In the genomic region with DNA sequence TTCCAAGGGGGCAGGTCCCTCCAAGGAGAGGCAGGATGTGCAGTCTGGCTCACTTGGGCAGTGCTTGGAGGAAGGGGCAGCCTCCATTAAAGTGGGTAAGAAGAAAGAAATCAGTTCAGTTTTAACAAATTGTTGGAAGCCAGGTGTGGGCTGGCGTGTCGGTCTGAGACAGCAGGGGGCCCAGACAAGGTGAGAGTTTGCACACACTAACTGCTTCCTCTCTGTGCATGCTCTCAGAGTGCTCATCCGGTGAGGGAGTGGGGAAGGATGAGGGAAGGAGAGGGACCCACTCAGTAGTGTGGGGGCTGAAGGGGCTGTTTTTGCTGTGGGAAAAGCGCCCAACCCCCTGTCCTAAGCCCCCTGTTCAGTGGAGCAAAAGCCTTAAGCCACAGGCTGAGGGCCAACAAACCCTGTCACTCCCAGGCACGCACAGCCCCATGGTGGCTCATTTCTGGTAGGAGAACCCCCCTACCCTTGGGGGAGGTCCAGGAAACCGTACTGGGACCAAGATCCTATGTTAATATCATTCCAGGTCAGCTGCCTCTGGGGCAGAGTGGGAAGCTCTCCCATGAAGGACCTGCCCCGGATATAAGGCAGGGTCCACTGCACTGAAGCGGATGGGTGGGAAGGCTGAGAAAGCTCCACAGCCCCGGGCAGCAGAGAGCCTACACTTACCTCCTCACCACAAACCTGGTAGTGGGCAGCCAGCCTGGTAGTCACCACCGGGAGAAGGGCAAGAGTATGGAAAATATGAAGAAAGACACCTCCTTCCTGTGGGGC, we compare ENCODE assay signal across 15 cellular contexts. TPM values are rescaled to one million over a fixed set of nuclear protein-coding genes. Genes with fewer than 3 reads are reported as not detected.
DNase-seq lines count a peak whose midpoint lies in the region; ATAC-seq and TF ChIP-seq lines count a peak whose summit lies in the region.
"Had no signal": no experiment of that assay in that cellular context is flagged by ENCODE, and none has a peak within 500 bp of the region (broad histone marks: within the 10 kb centered on the region; RNA-seq: fewer than 3 reads in every experiment).

No MANE protein-coding gene starts in this region.

- TF ChIP-seq CTCF in GM12875 (IDR thresholded peaks at IDR 0.05; ENCODE audit: borderline replicate concordance, insufficient read depth, low read depth, low read length) (peak; percentile 19; the same call in 1 of the 2 replicates), gastrocnemius medialis (IDR thresholded peaks at IDR 0.05 in 4 of 5, conservative IDR thresholded peaks at IDR 0.05 in 1 of 5) (no peak)

- POLR2A ChIA-PET in activated CD8-positive, alpha-beta T cell treated with anti-CD3 and anti-CD28 coated beads, Interleukin-2, amount 10 ng/mL, durations not matched to agents 7 days and 5 days (lab: Charles Lee), result interaction anchor here (0.6 kb wide), 1 partner anchor 139 kb away, joined by 3 read pairs; no protein-coding TSS in a partner anchor

- no peak for ATAC-seq in activated CD8-positive, alpha-beta memory T cell treated with anti-CD3 and anti-CD28 coated beads, Interleukin-2, amount 10 ng/mL, durations not matched to agents 7 days and 5 days
- ATAC-seq in activated CD8-positive, alpha-beta T cell treated with anti-CD3 and anti-CD28 coated beads, Interleukin-2, amount 10 ng/mL, durations not matched to agents 7 days and 5 days, result peak; percentile 56
- ATAC-seq in gastrocnemius medialis, result no peak
- ATAC-seq: K562, PC-3 had no signal

- no peak overlapping the region for H3K27ac Mint-ChIP-seq in activated CD8-positive, alpha-beta memory T cell treated with anti-CD3 and anti-CD28 coated beads, Interleukin-2, amount 10 ng/mL, durations not matched to agents 7 days and 5 days
- H3K27ac Mint-ChIP-seq in activated CD8-positive, alpha-beta T cell treated with anti-CD3 and anti-CD28 coated beads, Interleukin-2, amount 10 ng/mL, durations not matched to agents 7 days and 5 days, result peak overlapping the region; percentile 28

- DNase-seq in activated CD8-positive, alpha-beta memory T cell treated with anti-CD3 and anti-CD28 coated beads for 24 hours, result peak; percentile 38
- DNase-seq in activated CD8-positive, alpha-beta memory T cell treated with anti-CD3 and anti-CD28 coated beads, Interleukin-2, amount 10 ng/mL, durations not matched to agents 7 days and 5 days, result no peak
- DNase-seq in activated CD8-positive, alpha-beta T cell treated with anti-CD3 and anti-CD28 coated beads, Interleukin-2, amount 10 ng/mL, durations not matched to agents 7 days and 5 days, result peak; percentile 29
- DNase-seq in mesenteric fat pad (ENCODE audit: low spot score) (peak; percentile 74), CD1c-positive myeloid dendritic cell (ENCODE audit: extremely low spot score) (no peak), gastrocnemius medialis (no peak)
- no peak for DNase-seq in activated CD4-positive, CD25-positive, alpha-beta regulatory T cell treated with anti-CD3 and anti-CD28 coated beads, Interleukin-2, amount 50 U/mL, for 72 hours
- DNase-seq: C1 segment of cervical spinal cord, EL, NCI-H1436 treated with DMSO at 0.1 percent for 48 hours, NCI-H2227 treated with DMSO at 0.1 percent for 48 hours, NCI-H526 treated with DMSO at 0.1 percent for 48 hours, PC-3 had no signal

- in situ Hi-C loops in gastrocnemius medialis (cut with MboI; ENCODE audit: low sequenced_read_pairs in 4 of 4), result no loop called here

- H3K27me3 ChIP-seq in gastrocnemius medialis, result no peaks in the 10 kb centered on the region

- H3K27me3 Mint-ChIP-seq in activated CD8-positive, alpha-beta memory T cell treated with anti-CD3 and anti-CD28 coated beads, Interleukin-2, amount 10 ng/mL, durations not matched to agents 7 days and 5 days, result no peaks in the 10 kb centered on the region
- peaks cover 3% of the 10 kb centered on the region for H3K27me3 Mint-ChIP-seq in activated CD8-positive, alpha-beta T cell treated with anti-CD3 and anti-CD28 coated beads, Interleukin-2, amount 10 ng/mL, durations not matched to agents 7 days and 5 days (ENCODE audit: low read depth)

- intact Hi-C loops in gastrocnemius medialis (cut with DNase I; ENCODE audit: low total_unique reads), result no loop called here

- no peak overlapping the region for H3K4me3 ChIP-seq in GM12875 (ENCODE audit: low read depth, low read length)
- no peak overlapping the region for H3K4me3 ChIP-seq in gastrocnemius medialis
- H3K4me3 ChIP-seq: K562 had no signal

- peaks cover 17 to 22% of the 10 kb centered on the region in 2 donors for H3K4me1 ChIP-seq in gastrocnemius medialis

- H3K4me3 Mint-ChIP-seq in activated CD8-positive, alpha-beta memory T cell treated with anti-CD3 and anti-CD28 coated beads, Interleukin-2, amount 10 ng/mL, durations not matched to agents 7 days and 5 days, result no peak overlapping the region
- no peak overlapping the region for H3K4me3 Mint-ChIP-seq in activated CD8-positive, alpha-beta T cell treated with anti-CD3 and anti-CD28 coated beads, Interleukin-2, amount 10 ng/mL, durations not matched to agents 7 days and 5 days

- no peaks in the 10 kb centered on the region for H3K9me3 ChIP-seq in gastrocnemius medialis

- CTCF ChIA-PET in activated CD8-positive, alpha-beta memory T cell treated with anti-CD3 and anti-CD28 coated beads, Interleukin-2, amount 10 ng/mL, durations not matched to agents 7 days and 5 days (lab: Charles Lee), result interaction anchor here (1.1 to 1.8 kb wide), 2 partner anchors 10 to 13 kb away, joined by 3 to 7 read pairs; no protein-coding TSS in a partner anchor
- CTCF ChIA-PET in activated CD8-positive, alpha-beta T cell treated with anti-CD3 and anti-CD28 coated beads, Interleukin-2, amount 10 ng/mL, durations not matched to agents 7 days and 5 days (lab: Charles Lee), result interaction anchor here (0.6 to 2.3 kb wide), 2 partner anchors 10 to 13 kb away, joined by 3 to 7 read pairs; no protein-coding TSS in a partner anchor

- H3K36me3 ChIP-seq in gastrocnemius medialis, result no peaks in the 10 kb centered on the region

- no peak overlapping the region for H3K27ac ChIP-seq in gastrocnemius medialis

- H3K4me1 Mint-ChIP-seq in activated CD8-positive, alpha-beta memory T cell treated with anti-CD3 and anti-CD28 coated beads, Interleukin-2, amount 10 ng/mL, durations not matched to agents 7 days and 5 days, result peaks cover 16% of the 10 kb centered on the region
- peaks cover 17% of the 10 kb centered on the region for H3K4me1 Mint-ChIP-seq in activated CD8-positive, alpha-beta T cell treated with anti-CD3 and anti-CD28 coated beads, Interleukin-2, amount 10 ng/mL, durations not matched to agents 7 days and 5 days (ENCODE audit: low read depth)

- no peak for TF ChIP-seq POLR2A in gastrocnemius medialis (IDR thresholded peaks at IDR 0.05)

- no peaks in the 10 kb centered on the region for H3K36me3 Mint-ChIP-seq in activated CD8-positive, alpha-beta memory T cell treated with anti-CD3 and anti-CD28 coated beads, Interleukin-2, amount 10 ng/mL, durations not matched to agents 7 days and 5 days
- H3K36me3 Mint-ChIP-seq in activated CD8-positive, alpha-beta T cell treated with anti-CD3 and anti-CD28 coated beads, Interleukin-2, amount 10 ng/mL, durations not matched to agents 7 days and 5 days (ENCODE audit: low read depth), result no peaks in the 10 kb centered on the region

- H3K9me3 Mint-ChIP-seq in activated CD8-positive, alpha-beta memory T cell treated with anti-CD3 and anti-CD28 coated beads, Interleukin-2, amount 10 ng/mL, durations not matched to agents 7 days and 5 days (ENCODE audit: low read depth), result no peaks in the 10 kb centered on the region
- no peaks in the 10 kb centered on the region for H3K9me3 Mint-ChIP-seq in activated CD8-positive, alpha-beta T cell treated with anti-CD3 and anti-CD28 coated beads, Interleukin-2, amount 10 ng/mL, durations not matched to agents 7 days and 5 days (ENCODE audit: insufficient read depth)

RNA-seq across cellular contexts. Expression of a gene that starts 5.1 kb away (rescaled TPM):
- 10 to 100 TPM; 37.1 to 38.4 TPM for total RNA-seq in activated CD8-positive, alpha-beta memory T cell treated with anti-CD3 and anti-CD28 coated beads, Interleukin-2, amount 10 ng/mL, durations not matched to agents 7 days and 5 days
- total RNA-seq in activated CD8-positive, alpha-beta T cell treated with anti-CD3 and anti-CD28 coated beads, Interleukin-2, amount 10 ng/mL, durations not matched to agents 7 days and 5 days, result 10 to 100 TPM; 28.6 to 31.7 TPM
- 61.2 TPM for total RNA-seq in mesenteric fat pad
- total RNA-seq in gastrocnemius medialis, result 10 to 100 TPM; 31.0 to 57.8 (median 52.4) TPM

Comparison
In these comparisons a context has a peak if more than half of its experiments do, and no peak if none do; other contexts are left out.
1. DNase-seq: peak in activated CD8-positive, alpha-beta memory T cell treated with anti-CD3 and anti-CD28 coated beads for 24 hours (single experiment), activated CD8-positive, alpha-beta T cell treated with anti-CD3 and anti-CD28 coated beads, Interleukin-2, amount 10 ng/mL, durations not matched to agents 7 days and 5 days (single experiment) and mesenteric fat pad (single experiment); none in activated CD8-positive, alpha-beta memory T cell treated with anti-CD3 and anti-CD28 coated beads, Interleukin-2, amount 10 ng/mL, durations not matched to agents 7 days and 5 days (single experiment), CD1c-positive myeloid dendritic cell (single experiment), activated CD4-positive, CD25-positive, alpha-beta regulatory T cell treated with anti-CD3 and anti-CD28 coated beads, Interleukin-2, amount 50 U/mL, for 72 hours (single experiment) and gastrocnemius medialis (0 of 2).